Comparison of ENCODE assay signal across 1 cellular context in the genomic region with DNA sequence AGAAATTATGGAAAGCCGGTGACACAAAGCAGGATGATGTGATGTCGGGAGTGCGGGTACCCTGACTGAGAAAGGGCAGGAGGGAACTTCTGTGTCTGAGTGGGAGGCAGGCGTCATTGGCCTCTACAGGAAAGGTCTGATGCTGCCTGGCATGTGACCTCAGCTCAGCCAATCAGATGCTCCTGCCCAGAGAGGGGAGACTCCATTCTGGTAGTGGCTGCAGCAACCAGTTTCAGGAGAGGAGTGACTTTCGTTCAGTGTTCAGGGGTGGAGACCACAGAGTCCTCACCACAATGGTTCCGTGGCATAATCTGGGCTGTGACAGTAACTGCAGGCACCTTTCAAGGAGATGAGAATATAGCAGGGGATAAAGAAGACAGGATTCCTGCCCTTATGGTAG.
TF ChIP-seq lines count a peak whose summit lies in the region.

No MANE protein-coding gene starts in this region.

TF ChIP-seq in GM12878, 131 proteins besides CTCF, POLR2A, EP300 and RAD21 (continued from another document):
- TF ChIP-seq USF1 (IDR thresholded peaks at IDR 0.05; ENCODE audit: borderline replicate concordance, extremely low read length, insufficient read depth, low read depth, low read length), result peak; percentile 68
